In the genomic region with DNA sequence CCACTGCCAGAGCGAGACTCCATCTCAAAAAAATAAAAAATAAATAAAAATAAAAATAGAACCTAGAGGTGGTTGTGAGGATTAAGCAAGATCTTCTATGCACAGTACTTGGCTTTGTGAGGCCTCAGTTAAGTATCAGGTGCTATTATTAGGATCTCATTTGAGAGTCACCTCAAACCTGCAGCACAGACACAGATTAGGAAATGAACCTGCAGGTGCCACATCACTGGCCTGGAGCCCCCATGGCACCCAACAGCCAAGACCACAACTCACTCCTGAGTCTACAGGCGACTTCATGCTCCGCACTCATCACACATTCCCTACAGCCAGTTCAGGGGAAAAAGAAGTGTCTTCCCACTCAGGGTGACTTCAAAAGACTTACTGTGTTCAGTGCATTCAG, we compare ENCODE assay signal across 24 cellular contexts.
DNase-seq lines count a peak whose midpoint lies in the region; ATAC-seq and TF ChIP-seq lines count a peak whose summit lies in the region.
"Had no signal": no experiment of that assay in that cellular context is flagged by ENCODE, and none has a peak within 500 bp of the region (broad histone marks: within the 10 kb centered on the region; RNA-seq: fewer than 3 reads in every experiment).

No MANE protein-coding gene starts in this region.

- H3K27ac Mint-ChIP-seq in activated CD4-positive, alpha-beta T cell treated with anti-CD3 and anti-CD28 coated beads, Interleukin-2, amount 10 ng/mL, durations not matched to agents 24 days and 14 days = peak overlapping the region; percentile 41
- H3K27ac Mint-ChIP-seq in IgD-negative memory B cell = peak overlapping the region; percentile 34 to 95 (median 74)
- peak overlapping the region; percentile 83 for H3K27ac Mint-ChIP-seq in stimulated activated memory B cell treated with anti-CD40 and anti-IgM and Interleukin-4, amounts not matched to agents 10 μg/mL and 1 μg/mL and 100 μg/mL, for 72 hours
- no peak overlapping the region for H3K27ac Mint-ChIP-seq in osteocyte (ENCODE audit: unreplicated experiment)
- H3K27ac Mint-ChIP-seq: activated CD4-positive, alpha-beta T cell treated with anti-CD3 and anti-CD28 coated beads, Interleukin-2, amount 10 ng/mL, durations not matched to agents 7 days and 5 days; activated CD8-positive, alpha-beta memory T cell treated with anti-CD3 and anti-CD28 coated beads, Interleukin-2, amount 10 ng/mL, durations not matched to agents 7 days and 5 days; CD8-positive, alpha-beta T cell had no signal

- H3K4me3 ChIP-seq in dorsolateral prefrontal cortex = no peak overlapping the region
- H3K4me3 ChIP-seq: prostate gland, testis had no signal

- no peak for ATAC-seq in stimulated activated memory B cell treated with anti-CD40 and anti-IgM and Interleukin-4, amounts not matched to agents 10 μg/mL and 1 μg/mL and 100 μg/mL, for 72 hours
- no peak for ATAC-seq in HG02588 (IDR thresholded peaks at IDR 0.05; ENCODE audit: unreplicated experiment)
- ATAC-seq: activated CD8-positive, alpha-beta memory T cell treated with anti-CD3 and anti-CD28 coated beads, Interleukin-2, amount 10 ng/mL, durations not matched to agents 7 days and 5 days; activated naive CD4-positive, alpha-beta T cell treated with anti-CD3 and anti-CD28 coated beads, Interleukin-2, amount 50 U/mL, for 72 hours; CD8-positive, alpha-beta T cell; left lobe of liver had no signal

- H3K27ac ChIP-seq in dorsolateral prefrontal cortex = peak overlapping the region in 41 of 59 donors; percentile 3 to 77 (median 35)
- H3K27ac ChIP-seq: 22Rv1, prostate gland, testis had no signal

- H3K27me3 Mint-ChIP-seq in activated CD4-positive, alpha-beta T cell treated with anti-CD3 and anti-CD28 coated beads, Interleukin-2, amount 10 ng/mL, durations not matched to agents 24 days and 14 days = no peaks in the 10 kb centered on the region
- H3K27me3 Mint-ChIP-seq in IgD-negative memory B cell (no peaks in the 10 kb centered on the region), osteocyte (ENCODE audit: unreplicated experiment) (no peaks in the 10 kb centered on the region)
- no peaks in the 10 kb centered on the region for H3K27me3 Mint-ChIP-seq in stimulated activated memory B cell treated with anti-CD40 and anti-IgM and Interleukin-4, amounts not matched to agents 10 μg/mL and 1 μg/mL and 100 μg/mL, for 72 hours
- H3K27me3 Mint-ChIP-seq: activated CD4-positive, alpha-beta T cell treated with anti-CD3 and anti-CD28 coated beads, Interleukin-2, amount 10 ng/mL, durations not matched to agents 7 days and 5 days; activated CD8-positive, alpha-beta memory T cell treated with anti-CD3 and anti-CD28 coated beads, Interleukin-2, amount 10 ng/mL, durations not matched to agents 7 days and 5 days had no signal

- no peak overlapping the region for H3K4me3 Mint-ChIP-seq in activated CD4-positive, alpha-beta T cell treated with anti-CD3 and anti-CD28 coated beads, Interleukin-2, amount 10 ng/mL, durations not matched to agents 24 days and 14 days
- peak overlapping the region in 3 of 4 donors; percentile 36 to 82 (median 81) for H3K4me3 Mint-ChIP-seq in IgD-negative memory B cell
- no peak overlapping the region for H3K4me3 Mint-ChIP-seq in stimulated activated memory B cell treated with anti-CD40 and anti-IgM and Interleukin-4, amounts not matched to agents 10 μg/mL and 1 μg/mL and 100 μg/mL, for 72 hours
- no peak overlapping the region for H3K4me3 Mint-ChIP-seq in osteocyte (ENCODE audit: unreplicated experiment)
- H3K4me3 Mint-ChIP-seq: activated CD4-positive, alpha-beta T cell treated with anti-CD3 and anti-CD28 coated beads, Interleukin-2, amount 10 ng/mL, durations not matched to agents 7 days and 5 days; activated CD8-positive, alpha-beta memory T cell treated with anti-CD3 and anti-CD28 coated beads, Interleukin-2, amount 10 ng/mL, durations not matched to agents 7 days and 5 days; CD8-positive, alpha-beta T cell had no signal

- intact Hi-C loops in activated CD4-positive, alpha-beta T cell treated with anti-CD3 and anti-CD28 coated beads, Interleukin-2, amount 10 ng/mL, durations not matched to agents 24 days and 14 days (cut with micrococcal nuclease) = loop anchor here (5.0 kb wide), 1 partner anchor 33 kb away; no protein-coding TSS in a partner anchor
- intact Hi-C loops in dorsolateral prefrontal cortex (cut with DNase I) = no loop called here

- no peaks in the 10 kb centered on the region for H3K9me3 Mint-ChIP-seq in activated CD4-positive, alpha-beta T cell treated with anti-CD3 and anti-CD28 coated beads, Interleukin-2, amount 10 ng/mL, durations not matched to agents 24 days and 14 days
- no peaks in the 10 kb centered on the region for H3K9me3 Mint-ChIP-seq in IgD-negative memory B cell
- no peaks in the 10 kb centered on the region for H3K9me3 Mint-ChIP-seq in stimulated activated memory B cell treated with anti-CD40 and anti-IgM and Interleukin-4, amounts not matched to agents 10 μg/mL and 1 μg/mL and 100 μg/mL, for 72 hours
- no peaks in the 10 kb centered on the region for H3K9me3 Mint-ChIP-seq in osteocyte (ENCODE audit: unreplicated experiment)
- H3K9me3 Mint-ChIP-seq: activated CD4-positive, alpha-beta T cell treated with anti-CD3 and anti-CD28 coated beads, Interleukin-2, amount 10 ng/mL, durations not matched to agents 7 days and 5 days; CD8-positive, alpha-beta T cell had no signal

- peaks cover 29% of the 10 kb centered on the region for H3K4me1 Mint-ChIP-seq in activated CD4-positive, alpha-beta T cell treated with anti-CD3 and anti-CD28 coated beads, Interleukin-2, amount 10 ng/mL, durations not matched to agents 24 days and 14 days
- H3K4me1 Mint-ChIP-seq in IgD-negative memory B cell (peaks cover 42 to 51% (median 43%) of the 10 kb centered on the region in 3 donors), osteocyte (ENCODE audit: unreplicated experiment) (peaks cover 9% of the 10 kb centered on the region)
- peaks cover 63% of the 10 kb centered on the region for H3K4me1 Mint-ChIP-seq in stimulated activated memory B cell treated with anti-CD40 and anti-IgM and Interleukin-4, amounts not matched to agents 10 μg/mL and 1 μg/mL and 100 μg/mL, for 72 hours

- TF ChIP-seq CTCF in dorsolateral prefrontal cortex (IDR thresholded peaks at IDR 0.05 in 54 of 56, conservative IDR thresholded peaks at IDR 0.05 in 2 of 56; ENCODE audit: low read depth in 1 of 56, partially characterized antibody in 56 of 56) (no peak), osteocyte (IDR thresholded peaks at IDR 0.05) (no peak)

- DNase-seq in activated CD4-positive, alpha-beta T cell treated with anti-CD3 and anti-CD28 coated beads, Interleukin-2, amount 10 ng/mL, durations not matched to agents 24 days and 14 days = peak; percentile 51
- no peak for DNase-seq in activated CD4-positive, alpha-beta T cell treated with anti-CD3 and anti-CD28 coated beads for 1 hour
- DNase-seq in dorsolateral prefrontal cortex (no peak), OCI-M1 (lab: John Stamatoyannopoulos, UW) (no peak), osteocyte (ENCODE audit: extremely low spot score, unreplicated experiment) (no peak)
- DNase-seq: activated CD4-positive, alpha-beta T cell treated with anti-CD3 and anti-CD28 coated beads, Interleukin-2, amount 10 ng/mL, durations not matched to agents 7 days and 5 days; activated CD8-positive, alpha-beta memory T cell treated with anti-CD3 and anti-CD28 coated beads, Interleukin-2, amount 10 ng/mL, durations not matched to agents 7 days and 5 days; aorta; CD8-positive, alpha-beta T cell; central memory CD4-positive, alpha-beta T cell; DMS153; GF-D8; NCI-H748 treated with DMSO at 0.1 percent for 48 hours; SHP77 treated with DMSO at 0.1 percent for 48 hours; stimulated activated CD4-positive, alpha-beta T cell treated with anti-CD3 and anti-CD28 coated beads, Interleukin-1b, Interleukin-23, amount 100 ng/mL, for 48 hours; T-helper 1 cell; testis had no signal

- peaks cover 54% of the 10 kb centered on the region for H3K36me3 Mint-ChIP-seq in activated CD4-positive, alpha-beta T cell treated with anti-CD3 and anti-CD28 coated beads, Interleukin-2, amount 10 ng/mL, durations not matched to agents 24 days and 14 days (ENCODE audit: low read depth)
- peaks cover 14% of the 10 kb centered on the region for H3K36me3 Mint-ChIP-seq in IgD-negative memory B cell
- H3K36me3 Mint-ChIP-seq in stimulated activated memory B cell treated with anti-CD40 and anti-IgM and Interleukin-4, amounts not matched to agents 10 μg/mL and 1 μg/mL and 100 μg/mL, for 72 hours = peaks cover 38% of the 10 kb centered on the region
- H3K36me3 Mint-ChIP-seq in osteocyte (ENCODE audit: unreplicated experiment) = peaks cover 34% of the 10 kb centered on the region

- no peaks in the 10 kb centered on the region for H3K27me3 ChIP-seq in dorsolateral prefrontal cortex
- H3K27me3 ChIP-seq: testis had no signal

Comparison
In these comparisons a context has a peak if more than half of its experiments do, and no peak if none do; other contexts are left out.
1. H3K4me3 Mint-ChIP-seq: peak in IgD-negative memory B cell (3 of 4); none in activated CD4-positive, alpha-beta T cell treated with anti-CD3 and anti-CD28 coated beads, Interleukin-2, amount 10 ng/mL, durations not matched to agents 24 days and 14 days (single experiment), stimulated activated memory B cell treated with anti-CD40 and anti-IgM and Interleukin-4, amounts not matched to agents 10 μg/mL and 1 μg/mL and 100 μg/mL, for 72 hours (single experiment) and osteocyte (single experiment).